ENCODE assay signal across 8 cellular contexts in genomic region chr17:59786536-59787319, GRCh38.
DNase-seq lines count a peak whose midpoint lies in the region; ATAC-seq and TF ChIP-seq lines count a peak whose summit lies in the region.

No MANE protein-coding gene starts in this region.

- peak overlapping the region; percentile 92 for H3K4me3 ChIP-seq in CD4-positive, CD25-positive, alpha-beta regulatory T cell (ENCODE audit: low read depth, low read length)
- H3K4me3 ChIP-seq in fibroblast of pulmonary artery (replicated peaks; ENCODE audit: low read depth, low read length) (no peak overlapping the region), tibial artery (peak overlapping the region; percentile 30 to 32)

- H3K4me1 ChIP-seq in CD4-positive, CD25-positive, alpha-beta regulatory T cell (ENCODE audit: control insufficient read depth, insufficient read depth, low read length, poor library complexity, severe bottlenecking), result peaks cover 71% of the 10 kb centered on the region
- peaks cover 6 to 70% (median 36%) of the 10 kb centered on the region in 4 donors for H3K4me1 ChIP-seq in tibial artery

- peak overlapping the region; percentile 93 to 98 (median 97) for H3K27ac Mint-ChIP-seq in CD4-positive, CD25-positive, alpha-beta regulatory T cell
- peak overlapping the region; percentile 90 for H3K27ac Mint-ChIP-seq in activated T-helper 1 cell treated with anti-CD3 and anti-CD28 coated beads, Interleukin-12 subunit alpha, Interleukin-12 subunit beta, Interleukin-2, Interleukin-4 antibody, amounts not matched to agents 30 ng/mL and 10 ng/mL and 1 ng/mL, durations not matched to agents 14 hours and 24 hours and 36 hours
- H3K27ac Mint-ChIP-seq in osteocyte (ENCODE audit: unreplicated experiment), result peak overlapping the region; percentile 94

- peak; percentile 88 to 91 for ATAC-seq in CD4-positive, CD25-positive, alpha-beta regulatory T cell (ENCODE audit: low read depth in 2 of 2)
- peak; percentile 88 for ATAC-seq in HG03432 (IDR thresholded peaks at IDR 0.05; ENCODE audit: unreplicated experiment)

- intact Hi-C loops in activated T-helper 1 cell treated with anti-CD3 and anti-CD28 coated beads, Interleukin-12 subunit alpha, Interleukin-12 subunit beta, Interleukin-2, Interleukin-4 antibody, amounts not matched to agents 30 ng/mL and 10 ng/mL and 1 ng/mL, durations not matched to agents 14 hours and 24 hours and 36 hours (cut with micrococcal nuclease), result loop anchor here (1.0 to 2.0 kb wide), 12 partner anchors 24 to 1448 kb away; partner anchors contain the start of genes CLTC, PTRH2, TUBD1 and VMP1
- intact Hi-C loops in tibial artery (cut with DNase I; ENCODE audit: low total_unique reads), result no loop called here

- peak; percentile 78 to 99 (median 88) for DNase-seq in CD4-positive, CD25-positive, alpha-beta regulatory T cell
- DNase-seq in GM19240 (ENCODE audit: insufficient read length, low spot score) (peak; percentile 32), fibroblast of pulmonary artery (ENCODE audit: low read depth) (peak; percentile 100), osteocyte (ENCODE audit: extremely low spot score, unreplicated experiment) (no peak), tibial artery (peak in 1 of 2 donors; percentile 72)
- DNase-seq in activated T-helper 1 cell treated with anti-CD3 and anti-CD28 coated beads, Interleukin-12 subunit alpha, Interleukin-12 subunit beta, Interleukin-2, Interleukin-4 antibody, amounts not matched to agents 30 ng/mL and 10 ng/mL and 1 ng/mL, durations not matched to agents 14 hours and 24 hours and 36 hours (ENCODE audit: low spot score), result peak; percentile 90

- no peaks in the 10 kb centered on the region for H3K27me3 ChIP-seq in CD4-positive, CD25-positive, alpha-beta regulatory T cell (ENCODE audit: control insufficient read depth, insufficient read depth, low read length)
- no peaks in the 10 kb centered on the region for H3K27me3 ChIP-seq in tibial artery

- H3K36me3 Mint-ChIP-seq in CD4-positive, CD25-positive, alpha-beta regulatory T cell, result peaks cover 1% of the 10 kb centered on the region
- peaks cover 14% of the 10 kb centered on the region for H3K36me3 Mint-ChIP-seq in activated T-helper 1 cell treated with anti-CD3 and anti-CD28 coated beads, Interleukin-12 subunit alpha, Interleukin-12 subunit beta, Interleukin-2, Interleukin-4 antibody, amounts not matched to agents 30 ng/mL and 10 ng/mL and 1 ng/mL, durations not matched to agents 14 hours and 24 hours and 36 hours (ENCODE audit: low read depth)
- H3K36me3 Mint-ChIP-seq in osteocyte (ENCODE audit: unreplicated experiment), result peaks cover 5% of the 10 kb centered on the region

- no peaks in the 10 kb centered on the region for H3K9me3 Mint-ChIP-seq in CD4-positive, CD25-positive, alpha-beta regulatory T cell
- peaks cover 2% of the 10 kb centered on the region for H3K9me3 Mint-ChIP-seq in activated T-helper 1 cell treated with anti-CD3 and anti-CD28 coated beads, Interleukin-12 subunit alpha, Interleukin-12 subunit beta, Interleukin-2, Interleukin-4 antibody, amounts not matched to agents 30 ng/mL and 10 ng/mL and 1 ng/mL, durations not matched to agents 14 hours and 24 hours and 36 hours
- H3K9me3 Mint-ChIP-seq in osteocyte (ENCODE audit: unreplicated experiment), result no peaks in the 10 kb centered on the region

- H3K4me1 Mint-ChIP-seq in CD4-positive, CD25-positive, alpha-beta regulatory T cell, result peaks cover 23 to 67% (median 45%) of the 10 kb centered on the region in 4 donors
- peaks cover 57% of the 10 kb centered on the region for H3K4me1 Mint-ChIP-seq in activated T-helper 1 cell treated with anti-CD3 and anti-CD28 coated beads, Interleukin-12 subunit alpha, Interleukin-12 subunit beta, Interleukin-2, Interleukin-4 antibody, amounts not matched to agents 30 ng/mL and 10 ng/mL and 1 ng/mL, durations not matched to agents 14 hours and 24 hours and 36 hours (ENCODE audit: low read depth)
- H3K4me1 Mint-ChIP-seq in osteocyte (ENCODE audit: unreplicated experiment), result peaks cover 67% of the 10 kb centered on the region

- TF ChIP-seq CTCF in fibroblast of pulmonary artery (IDR thresholded peaks at IDR 0.05; ENCODE audit: low read length, missing control alignments) (no peak), osteocyte (IDR thresholded peaks at IDR 0.05) (no peak), tibial artery (IDR thresholded peaks at IDR 0.05) (no peak)

- no peaks in the 10 kb centered on the region for H3K36me3 ChIP-seq in CD4-positive, CD25-positive, alpha-beta regulatory T cell (ENCODE audit: control insufficient read depth, insufficient read depth, low read length)
- no peaks in the 10 kb centered on the region for H3K36me3 ChIP-seq in tibial artery

- no peaks in the 10 kb centered on the region for H3K9me3 ChIP-seq in CD4-positive, CD25-positive, alpha-beta regulatory T cell (ENCODE audit: control insufficient read depth in 2 of 2, low read length in 2 of 2)
- no peaks in the 10 kb centered on the region for H3K9me3 ChIP-seq in tibial artery

- peak overlapping the region; percentile 93 for H3K27ac ChIP-seq in CD4-positive, CD25-positive, alpha-beta regulatory T cell (ENCODE audit: insufficient read depth, low read length, poor library complexity, severe bottlenecking)
- peak overlapping the region; percentile 77 to 82 for H3K27ac ChIP-seq in tibial artery

- peak overlapping the region; percentile 84 to 93 (median 86) for H3K4me3 Mint-ChIP-seq in CD4-positive, CD25-positive, alpha-beta regulatory T cell
- H3K4me3 Mint-ChIP-seq in activated T-helper 1 cell treated with anti-CD3 and anti-CD28 coated beads, Interleukin-12 subunit alpha, Interleukin-12 subunit beta, Interleukin-2, Interleukin-4 antibody, amounts not matched to agents 30 ng/mL and 10 ng/mL and 1 ng/mL, durations not matched to agents 14 hours and 24 hours and 36 hours, result peak overlapping the region; percentile 60
- H3K4me3 Mint-ChIP-seq in osteocyte (ENCODE audit: unreplicated experiment), result peak overlapping the region; percentile 62

- H3K27me3 Mint-ChIP-seq in CD4-positive, CD25-positive, alpha-beta regulatory T cell, result no peaks in the 10 kb centered on the region
- peaks cover 2% of the 10 kb centered on the region for H3K27me3 Mint-ChIP-seq in activated T-helper 1 cell treated with anti-CD3 and anti-CD28 coated beads, Interleukin-12 subunit alpha, Interleukin-12 subunit beta, Interleukin-2, Interleukin-4 antibody, amounts not matched to agents 30 ng/mL and 10 ng/mL and 1 ng/mL, durations not matched to agents 14 hours and 24 hours and 36 hours (ENCODE audit: insufficient read depth)
- no peaks in the 10 kb centered on the region for H3K27me3 Mint-ChIP-seq in osteocyte (ENCODE audit: unreplicated experiment)

TF ChIP-seq in PFSK-1, 5 proteins besides CTCF, POLR2A, EP300 and RAD21:
- TF ChIP-seq TAF1 (IDR thresholded peaks at IDR 0.05; ENCODE audit: borderline replicate concordance, insufficient read depth, low read length) (peak; percentile 92; the same call in 1 of the 2 replicates), SIN3A (IDR thresholded peaks at IDR 0.05; ENCODE audit: borderline replicate concordance, insufficient read depth, low read length) (peak; percentile 97; the same call in 1 of the 2 replicates), POLR2AphosphoS5 (IDR thresholded peaks at IDR 0.05; ENCODE audit: low read depth, low read length) (peak; percentile 87), FOXP2 (optimal IDR thresholded peaks at IDR 0.05; ENCODE audit: borderline replicate concordance, extremely low read depth, extremely low read length, insufficient read depth) (peak; percentile 61)
- TF ChIP-seq, protein P1, sequence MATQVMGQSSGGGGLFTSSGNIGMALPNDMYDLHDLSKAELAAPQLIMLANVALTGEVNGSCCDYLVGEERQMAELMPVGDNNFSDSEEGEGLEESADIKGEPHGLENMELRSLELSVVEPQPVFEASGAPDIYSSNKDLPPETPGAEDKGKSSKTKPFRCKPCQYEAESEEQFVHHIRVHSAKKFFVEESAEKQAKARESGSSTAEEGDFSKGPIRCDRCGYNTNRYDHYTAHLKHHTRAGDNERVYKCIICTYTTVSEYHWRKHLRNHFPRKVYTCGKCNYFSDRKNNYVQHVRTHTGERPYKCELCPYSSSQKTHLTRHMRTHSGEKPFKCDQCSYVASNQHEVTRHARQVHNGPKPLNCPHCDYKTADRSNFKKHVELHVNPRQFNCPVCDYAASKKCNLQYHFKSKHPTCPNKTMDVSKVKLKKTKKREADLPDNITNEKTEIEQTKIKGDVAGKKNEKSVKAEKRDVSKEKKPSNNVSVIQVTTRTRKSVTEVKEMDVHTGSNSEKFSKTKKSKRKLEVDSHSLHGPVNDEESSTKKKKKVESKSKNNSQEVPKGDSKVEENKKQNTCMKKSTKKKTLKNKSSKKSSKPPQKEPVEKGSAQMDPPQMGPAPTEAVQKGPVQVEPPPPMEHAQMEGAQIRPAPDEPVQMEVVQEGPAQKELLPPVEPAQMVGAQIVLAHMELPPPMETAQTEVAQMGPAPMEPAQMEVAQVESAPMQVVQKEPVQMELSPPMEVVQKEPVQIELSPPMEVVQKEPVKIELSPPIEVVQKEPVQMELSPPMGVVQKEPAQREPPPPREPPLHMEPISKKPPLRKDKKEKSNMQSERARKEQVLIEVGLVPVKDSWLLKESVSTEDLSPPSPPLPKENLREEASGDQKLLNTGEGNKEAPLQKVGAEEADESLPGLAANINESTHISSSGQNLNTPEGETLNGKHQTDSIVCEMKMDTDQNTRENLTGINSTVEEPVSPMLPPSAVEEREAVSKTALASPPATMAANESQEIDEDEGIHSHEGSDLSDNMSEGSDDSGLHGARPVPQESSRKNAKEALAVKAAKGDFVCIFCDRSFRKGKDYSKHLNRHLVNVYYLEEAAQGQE (IDR thresholded peaks at IDR 0.05; ENCODE audit: insufficient read depth in 1 of 2, low read depth in 2 of 2, low read length in 2 of 2), result peak in 1 of 2 experiments; percentile 81; a peak in 2 of 4 replicates
